Comparison of ENCODE assay signal across 8 cellular contexts in genomic region chr3:123489400-123490004, GRCh38. TPM values are rescaled to one million over a fixed set of nuclear protein-coding genes. Genes with fewer than 3 reads are reported as not detected.
DNase-seq lines count a peak whose midpoint lies in the region; ATAC-seq and TF ChIP-seq lines count a peak whose summit lies in the region.

No MANE protein-coding gene starts in this region.

- intact Hi-C loops in Right ventricle myocardium inferior (cut with DNase I), result loop anchor here (1.0 to 2.0 kb wide), 2 partner anchors 41 to 160 kb away; partner anchors contain the start of gene ADCY5
- intact Hi-C loops in cardiac septum (cut with DNase I), result loop anchor here (1.0 to 2.0 kb wide), 2 partner anchors 41 to 161 kb away; partner anchors contain the start of gene ADCY5
- intact Hi-C loops in right lobe of liver (cut with DNase I), result loop anchor here (5.0 to 10.0 kb wide), 2 partner anchors 75 to 162 kb away; no protein-coding TSS in a partner anchor

- H3K4me1 ChIP-seq in right lobe of liver, result no peaks in the 10 kb centered on the region

- 6% methylated on average over 8 of the region's 8 CpGs for WGBS in right lobe of liver (ENCODE audit: insufficient coverage, low coverage, low lambda C conversion rate, missing lambda C conversion rate)

- ATAC-seq in Right ventricle myocardium inferior (peak; percentile 81), right lobe of liver (peak; percentile 89 to 94 (median 91)), GM21381 (IDR thresholded peaks at IDR 0.05; ENCODE audit: unreplicated experiment) (no peak)

- TF ChIP-seq CTCF in right lobe of liver (IDR thresholded peaks at IDR 0.05), result peak; percentile 74 to 88 (median 86)

- no peak for TF ChIP-seq POLR2A in right lobe of liver (IDR thresholded peaks at IDR 0.05)

- no peaks in the 10 kb centered on the region for H3K9me3 ChIP-seq in right lobe of liver

- H3K27me3 ChIP-seq in right lobe of liver, result no peaks in the 10 kb centered on the region

- no peak overlapping the region for H3K4me3 ChIP-seq in right lobe of liver

- H3K36me3 ChIP-seq in right lobe of liver, result peaks cover 0 to 12% (median 1%) of the 10 kb centered on the region in 4 donors

- no peak overlapping the region for H3K27ac ChIP-seq in right lobe of liver

- peak; percentile 78 for DNase-seq in Right ventricle myocardium inferior (ENCODE audit: missing footprints)
- DNase-seq in cardiac septum (ENCODE audit: low spot score), result no peak
- peak; percentile 73 for DNase-seq in NCI-H1694 (lab: John Stamatoyannopoulos, UW)
- DNase-seq in UCSD-AML1 (lab: John Stamatoyannopoulos, UW; ENCODE audit: unreplicated experiment), result peak; percentile 59
- DNase-seq in dermis blood vessel endothelial cell, result peak; percentile 74
- peak; percentile 57 to 67 (median 62) for DNase-seq in right lobe of liver
- DNase-seq in stimulated activated CD8-positive, alpha-beta memory T cell treated with anti-CD3 and anti-CD28 coated beads, Interleukin-2, amount 100 ng/mL, for 48 hours (ENCODE audit: low read depth in 2 of 2), result peak; percentile 11 to 25

RNA-seq across cellular contexts. Expression of gene ADCY5, which starts 40.6 kb away (rescaled TPM):
- total RNA-seq in Right ventricle myocardium inferior, result 232 TPM
- 192 TPM for total RNA-seq in cardiac septum
- 0.17 and 1.3 TPM in 2 replicates for total RNA-seq in dermis blood vessel endothelial cell
- total RNA-seq in right lobe of liver, result 1 to 10 TPM; 1.9 to 3.7 (median 2.7) TPM

Comparison
In these comparisons a context has a peak if more than half of its experiments do, and no peak if none do; other contexts are left out.
1. RNA of gene ADCY5, which starts 40.6 kb away (total RNA-seq): 232 TPM in Right ventricle myocardium inferior (single experiment) and 192 TPM in cardiac septum (single experiment); 1.9 to 3.7 TPM in right lobe of liver and 0.17 to 1.3 TPM in dermis blood vessel endothelial cell; every median in the first group is over 10 times any median in the second.